ENCODE assay signal across 15 cellular contexts in the genomic region with DNA sequence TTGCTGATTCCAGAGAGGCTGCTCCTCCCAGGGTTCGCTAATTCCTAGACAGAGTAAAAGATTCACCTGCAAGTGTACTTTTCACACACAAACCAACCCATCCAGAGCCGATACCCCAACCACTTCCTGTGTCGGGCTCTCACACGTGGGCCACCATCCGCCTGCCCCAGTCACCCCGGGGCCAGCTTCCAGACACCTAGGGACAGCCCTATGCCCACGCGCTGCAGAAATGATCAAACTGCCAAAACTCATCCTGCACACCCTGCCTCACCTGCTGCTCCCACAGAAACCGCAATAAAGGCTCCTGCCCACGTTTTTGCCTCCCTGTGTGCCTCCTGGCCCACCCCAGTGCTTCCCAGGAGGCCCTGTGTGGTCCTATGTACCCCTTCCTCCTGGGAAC. TPM values are rescaled to one million over a fixed set of nuclear protein-coding genes. Genes with fewer than 3 reads are reported as not detected.
DNase-seq lines count a peak whose midpoint lies in the region; ATAC-seq lines count a peak whose summit lies in the region.
"Had no signal": no experiment of that assay in that cellular context is flagged by ENCODE, and none has a peak within 500 bp of the region (broad histone marks: within the 10 kb centered on the region; RNA-seq: fewer than 3 reads in every experiment).

No MANE protein-coding gene starts in this region.

- peak in 2 of 3 donors; percentile 17 to 53 for DNase-seq in CD4-positive, CD25-positive, alpha-beta regulatory T cell
- DNase-seq in activated CD4-positive, alpha-beta T cell treated with anti-CD3 and anti-CD28 coated beads for 36 hours, result peak; percentile 80
- DNase-seq in activated naive CD8-positive, alpha-beta T cell treated with anti-CD3 and anti-CD28 coated beads for 36 hours, result peak; percentile 67
- DNase-seq in stimulated activated CD4-positive, alpha-beta T cell treated with anti-CD3 and anti-CD28 coated beads, Interleukin-12 subunit alpha, Interleukin-12 subunit beta, amount 100 ng/mL, for 48 hours (ENCODE audit: low read depth in 2 of 3, low spot score in 1 of 3), result peak; percentile 36 to 57 (median 40)
- DNase-seq in G401 (ENCODE audit: low spot score) (no peak), ecto neural progenitor cell (ENCODE audit: low spot score) (no peak), germinal center (ENCODE audit: low spot score) (no peak)
- DNase-seq: cortex of kidney, foreskin keratinocyte, HCEC 1CT, Kasumi-1, left colon, NCI-H446 treated with DMSO at 0.1 percent for 48 hours, SIG-M5 had no signal

- in situ Hi-C loops in G401 (cut with HindIII; ENCODE audit: low sequenced_read_pairs), result no loop called here

- CTCF ChIA-PET in activated CD4-positive, alpha-beta T cell treated with anti-CD3 and anti-CD28 coated beads for 36 hours (lab: Charles Lee), result interaction anchor here (1.0 kb wide), 1 partner anchor 413 kb away, joined by 3 read pairs; no protein-coding TSS in a partner anchor

- POLR2A ChIA-PET in activated CD4-positive, alpha-beta T cell treated with anti-CD3 and anti-CD28 coated beads for 36 hours (lab: Charles Lee), result interaction anchor here (0.6 kb wide), 1 partner anchor 140 kb away, joined by 4 read pairs; no protein-coding TSS in a partner anchor

- H3K27me3 ChIP-seq in CD4-positive, CD25-positive, alpha-beta regulatory T cell (ENCODE audit: control insufficient read depth, insufficient read depth, low read length), result peaks cover 3% of the 10 kb centered on the region
- H3K27me3 ChIP-seq: foreskin keratinocyte had no signal

- peaks cover 11 to 31% (median 25%) of the 10 kb centered on the region in 4 donors for H3K4me1 Mint-ChIP-seq in CD4-positive, CD25-positive, alpha-beta regulatory T cell
- peaks cover 19% of the 10 kb centered on the region for H3K4me1 Mint-ChIP-seq in activated CD4-positive, alpha-beta T cell treated with anti-CD3 and anti-CD28 coated beads for 36 hours
- peaks cover 19% of the 10 kb centered on the region for H3K4me1 Mint-ChIP-seq in activated naive CD8-positive, alpha-beta T cell treated with anti-CD3 and anti-CD28 coated beads for 36 hours

- H3K4me1 ChIP-seq in CD4-positive, CD25-positive, alpha-beta regulatory T cell (ENCODE audit: control insufficient read depth, insufficient read depth, low read length, poor library complexity, severe bottlenecking), result peaks cover 12% of the 10 kb centered on the region
- H3K4me1 ChIP-seq: foreskin keratinocyte had no signal

- H3K9me3 Mint-ChIP-seq in CD4-positive, CD25-positive, alpha-beta regulatory T cell, result peaks cover 0 to 2% (median 0%) of the 10 kb centered on the region in 7 donors
- H3K9me3 Mint-ChIP-seq in activated CD4-positive, alpha-beta T cell treated with anti-CD3 and anti-CD28 coated beads for 36 hours (ENCODE audit: low read depth), result no peaks in the 10 kb centered on the region
- no peaks in the 10 kb centered on the region for H3K9me3 Mint-ChIP-seq in activated naive CD8-positive, alpha-beta T cell treated with anti-CD3 and anti-CD28 coated beads for 36 hours

- H3K4me3 ChIP-seq in CD4-positive, CD25-positive, alpha-beta regulatory T cell (ENCODE audit: low read depth, low read length), result no peak overlapping the region

- H3K27ac ChIP-seq in CD4-positive, CD25-positive, alpha-beta regulatory T cell (ENCODE audit: insufficient read depth, low read length, poor library complexity, severe bottlenecking), result no peak overlapping the region
- H3K27ac ChIP-seq: foreskin keratinocyte had no signal

- no peaks in the 10 kb centered on the region for H3K36me3 ChIP-seq in CD4-positive, CD25-positive, alpha-beta regulatory T cell (ENCODE audit: control insufficient read depth, insufficient read depth, low read length)

- no peaks in the 10 kb centered on the region for H3K9me3 ChIP-seq in CD4-positive, CD25-positive, alpha-beta regulatory T cell (ENCODE audit: control insufficient read depth in 2 of 2, low read length in 2 of 2)

- intact Hi-C loops in activated CD4-positive, alpha-beta T cell treated with anti-CD3 and anti-CD28 coated beads for 36 hours (cut with DNase I, micrococcal nuclease), result no loop called here

- peaks cover 6% of the 10 kb centered on the region for H3K27me3 Mint-ChIP-seq in CD4-positive, CD25-positive, alpha-beta regulatory T cell
- peaks cover 9% of the 10 kb centered on the region for H3K27me3 Mint-ChIP-seq in activated CD4-positive, alpha-beta T cell treated with anti-CD3 and anti-CD28 coated beads for 36 hours
- no peaks in the 10 kb centered on the region for H3K27me3 Mint-ChIP-seq in activated naive CD8-positive, alpha-beta T cell treated with anti-CD3 and anti-CD28 coated beads for 36 hours

- H3K27ac Mint-ChIP-seq in CD4-positive, CD25-positive, alpha-beta regulatory T cell, result peak overlapping the region in 1 of 3 donors; percentile 85
- H3K27ac Mint-ChIP-seq in activated CD4-positive, alpha-beta T cell treated with anti-CD3 and anti-CD28 coated beads for 36 hours, result no peak overlapping the region
- H3K27ac Mint-ChIP-seq in activated naive CD8-positive, alpha-beta T cell treated with anti-CD3 and anti-CD28 coated beads for 36 hours, result no peak overlapping the region

- H3K36me3 Mint-ChIP-seq in CD4-positive, CD25-positive, alpha-beta regulatory T cell, result peaks cover 16% of the 10 kb centered on the region
- no peaks in the 10 kb centered on the region for H3K36me3 Mint-ChIP-seq in activated CD4-positive, alpha-beta T cell treated with anti-CD3 and anti-CD28 coated beads for 36 hours (ENCODE audit: low read depth)
- no peaks in the 10 kb centered on the region for H3K36me3 Mint-ChIP-seq in activated naive CD8-positive, alpha-beta T cell treated with anti-CD3 and anti-CD28 coated beads for 36 hours

- peak; percentile 87 to 91 for ATAC-seq in CD4-positive, CD25-positive, alpha-beta regulatory T cell (ENCODE audit: low read depth in 2 of 2)
- ATAC-seq in activated CD4-positive, alpha-beta T cell treated with anti-CD3 and anti-CD28 coated beads for 36 hours, result peak; percentile 99
- no peak for ATAC-seq in GM18498 (IDR thresholded peaks at IDR 0.05; ENCODE audit: unreplicated experiment)
- ATAC-seq: foreskin keratinocyte, left colon had no signal

- H3K4me3 Mint-ChIP-seq in CD4-positive, CD25-positive, alpha-beta regulatory T cell, result peak overlapping the region in 2 of 4 donors; percentile 39 to 78
- H3K4me3 Mint-ChIP-seq in activated CD4-positive, alpha-beta T cell treated with anti-CD3 and anti-CD28 coated beads for 36 hours, result no peak overlapping the region
- no peak overlapping the region for H3K4me3 Mint-ChIP-seq in activated naive CD8-positive, alpha-beta T cell treated with anti-CD3 and anti-CD28 coated beads for 36 hours

RNA-seq across cellular contexts. Expression of a gene that starts 59.5 kb away (rescaled TPM):
- total RNA-seq in CD4-positive, CD25-positive, alpha-beta regulatory T cell, result 18.0 TPM
- polyA plus RNA-seq in CD4-positive, CD25-positive, alpha-beta regulatory T cell, result 10 to 100 TPM; 45.2 to 56.8 (median 52.7) TPM
- total RNA-seq in activated CD4-positive, alpha-beta T cell treated with anti-CD3 and anti-CD28 coated beads for 36 hours, result 10 to 100 TPM; 22.2 to 23.2 TPM
- total RNA-seq in activated naive CD8-positive, alpha-beta T cell treated with anti-CD3 and anti-CD28 coated beads for 36 hours, result 10 to 100 TPM; 36.4 to 38.1 TPM
- 26.6 and 54.5 TPM in 2 replicates for total RNA-seq in G401 (2014; rRNA removed; shearing (Covaris generic))

Comparison
In these comparisons a context has a peak if more than half of its experiments do, and no peak if none do; other contexts are left out.
1. DNase-seq: peak in CD4-positive, CD25-positive, alpha-beta regulatory T cell (2 of 3), activated CD4-positive, alpha-beta T cell treated with anti-CD3 and anti-CD28 coated beads for 36 hours (single experiment), activated naive CD8-positive, alpha-beta T cell treated with anti-CD3 and anti-CD28 coated beads for 36 hours (single experiment) and stimulated activated CD4-positive, alpha-beta T cell treated with anti-CD3 and anti-CD28 coated beads, Interleukin-12 subunit alpha, Interleukin-12 subunit beta, amount 100 ng/mL, for 48 hours (3 of 3); none in G401 (single experiment), ecto neural progenitor cell (single experiment) and germinal center (single experiment).